8 cellular contexts compared by ENCODE assay signal in the genomic region with DNA sequence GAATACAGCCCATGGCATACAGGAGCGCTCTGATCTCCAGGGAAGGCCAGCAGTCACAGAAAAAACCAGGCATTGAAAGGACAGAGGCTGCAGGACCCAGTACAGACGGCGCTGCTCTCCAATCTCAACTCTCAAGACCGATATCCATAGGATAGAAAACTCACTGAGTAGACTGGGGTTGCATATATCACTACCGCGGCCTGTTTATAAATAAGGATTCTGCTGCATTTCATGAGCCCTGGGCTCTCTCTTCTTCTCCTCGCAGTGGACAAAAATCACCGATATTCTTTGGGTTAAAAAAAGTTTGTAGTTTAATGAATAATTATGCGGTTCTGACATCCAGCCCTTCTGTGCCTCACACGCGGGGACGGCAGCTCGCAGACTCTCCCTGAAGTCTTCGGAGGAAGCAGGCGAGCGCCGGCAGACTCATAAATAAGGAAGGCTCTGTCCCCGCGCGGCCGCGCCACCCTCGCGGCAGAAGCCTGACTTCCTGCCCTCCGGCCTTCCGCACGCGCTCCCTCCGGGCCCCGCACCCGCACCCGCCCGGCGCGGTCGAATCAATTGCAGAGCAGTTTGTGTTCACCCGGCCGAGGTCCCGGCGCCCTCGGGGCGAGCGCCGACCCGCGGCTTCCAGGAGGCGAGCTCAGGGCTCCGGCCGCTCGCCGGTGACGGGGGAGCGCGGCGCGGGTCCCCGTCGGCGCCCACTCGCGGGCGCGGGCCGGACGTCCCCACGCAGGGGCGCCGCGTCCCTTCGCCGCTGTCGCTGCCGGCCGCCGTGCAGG. TPM values are rescaled to one million over a fixed set of nuclear protein-coding genes. Genes with fewer than 3 reads are reported as not detected.
DNase-seq lines count a peak whose midpoint lies in the region; ATAC-seq and TF ChIP-seq lines count a peak whose summit lies in the region.

A gene with protein sequence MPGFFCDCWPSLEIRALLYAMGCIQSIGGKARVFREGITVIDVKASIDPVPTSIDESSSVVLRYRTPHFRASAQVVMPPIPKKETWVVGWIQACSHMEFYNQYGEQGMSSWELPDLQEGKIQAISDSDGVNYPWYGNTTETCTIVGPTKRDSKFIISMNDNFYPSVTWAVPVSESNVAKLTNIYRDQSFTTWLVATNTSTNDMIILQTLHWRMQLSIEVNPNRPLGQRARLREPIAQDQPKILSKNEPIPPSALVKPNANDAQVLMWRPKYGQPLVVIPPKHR (minus strand): TSS at position 404 of the 782 bp plus-strand sequence. CDS start 331 bp downstream, at position 73.

- TF ChIP-seq CTCF in DND-41 (IDR thresholded peaks at IDR 0.05; ENCODE audit: borderline replicate concordance, extremely low read depth, low read length, poor library complexity, severe bottlenecking) (peak; percentile 6), LNCaP clone FGC (IDR thresholded peaks at IDR 0.05; ENCODE audit: control insufficient read depth, extremely low read depth, insufficient read depth) (no peak), heart right ventricle (IDR thresholded peaks at IDR 0.05) (no peak)

- peaks cover 31% of the 10 kb centered on the region for H3K4me1 Mint-ChIP-seq in activated T-cell treated with anti-CD3 and anti-CD28 coated beads, Interleukin-2, amount 50 U/mL, for 72 hours (ENCODE audit: low read depth)

- 0 out of 2 replicates have a peak, but pooled peaks cover 1% of the 10 kb centered on the region for H4K20me1 ChIP-seq in DND-41 (ENCODE audit: insufficient read depth, low read length)

- peak within 1 kb of the TSS; percentile 100 for H3K27ac Mint-ChIP-seq in activated T-cell treated with anti-CD3 and anti-CD28 coated beads, Interleukin-2, amount 50 U/mL, for 72 hours

- H3K27ac ChIP-seq in DND-41 (ENCODE audit: low read length) = peak within 1 kb of the TSS; percentile 84
- H3K27ac ChIP-seq in heart right ventricle = peak within 1 kb of the TSS; percentile 89 to 99 (median 98)
- no peak within 1 kb of the TSS for H3K27ac ChIP-seq in rectal smooth muscle tissue (ENCODE audit: low read depth, low read length)

- peaks cover 62% of the 10 kb centered on the region for H3K79me2 ChIP-seq in DND-41 (ENCODE audit: insufficient read depth, low read length)

- H3K36me3 ChIP-seq in DND-41 (ENCODE audit: insufficient read depth, low read length) (peaks cover 34% of the 10 kb centered on the region), heart right ventricle (no peaks in the 10 kb centered on the region), rectal smooth muscle tissue (ENCODE audit: control insufficient read depth, insufficient read depth, low read length) (no peaks in the 10 kb centered on the region)

- peak within 1 kb of the TSS; percentile 93 to 100 for H3K4me3 Mint-ChIP-seq in activated T-cell treated with anti-CD3 and anti-CD28 coated beads, Interleukin-2, amount 50 U/mL, for 72 hours

- peaks cover 5% of the 10 kb centered on the region for H3K27me3 Mint-ChIP-seq in activated T-cell treated with anti-CD3 and anti-CD28 coated beads, Interleukin-2, amount 50 U/mL, for 72 hours (ENCODE audit: low read depth)

- H3K9me3 ChIP-seq in DND-41 (ENCODE audit: insufficient read depth, low read length, severe bottlenecking) (no peaks in the 10 kb centered on the region), heart right ventricle (no peaks in the 10 kb centered on the region)

- H3K4me2 ChIP-seq in DND-41 (ENCODE audit: insufficient read depth, low read length) = peak within 1 kb of the TSS; percentile 86

- H3K9me3 Mint-ChIP-seq in activated T-cell treated with anti-CD3 and anti-CD28 coated beads, Interleukin-2, amount 50 U/mL, for 72 hours = no peaks in the 10 kb centered on the region

- peaks cover 15 to 27% of the 10 kb centered on the region in 2 donors for H3K36me3 Mint-ChIP-seq in activated T-cell treated with anti-CD3 and anti-CD28 coated beads, Interleukin-2, amount 50 U/mL, for 72 hours (ENCODE audit: insufficient read depth in 2 of 2)

- WGBS in heart right ventricle, 2 donors = 2 to 3% methylated on average over 75 of the region's 75 CpGs

- intact Hi-C loops in heart right ventricle (cut with DNase I) = loop anchor here in 7 of 10 donors (2.0 to 10.0 kb wide), 8 partner anchors 39 to 99 kb away; no protein-coding TSS in a partner anchor

- no peak for ATAC-seq in DND-41 (ENCODE audit: insufficient read depth, low read depth)
- ATAC-seq in activated T-cell treated with anti-CD3 and anti-CD28 coated beads, Interleukin-2, amount 50 U/mL, for 72 hours (replicated peaks in 1 of 2) = peak; percentile 23 to 26
- ATAC-seq in heart right ventricle = no peak

- peak within 1 kb of the TSS; percentile 80 for H3K9ac ChIP-seq in DND-41 (ENCODE audit: low read depth, low read length)
- peak within 1 kb of the TSS; percentile 36 for H3K9ac ChIP-seq in rectal smooth muscle tissue (ENCODE audit: low read length)

- H3K27me3 ChIP-seq in DND-41 (ENCODE audit: insufficient read depth, low read length, poor library complexity) = no peaks in the 10 kb centered on the region
- H3K27me3 ChIP-seq in heart right ventricle = peaks cover 0 to 12% (median 2%) of the 10 kb centered on the region in 7 donors
- peaks cover 13% of the 10 kb centered on the region for H3K27me3 ChIP-seq in rectal smooth muscle tissue (ENCODE audit: control insufficient read depth, insufficient read depth, low read length)

- peaks cover 38% of the 10 kb centered on the region for H3K4me1 ChIP-seq in DND-41 (ENCODE audit: insufficient read depth, low read length)
- peaks cover 27 to 62% (median 43%) of the 10 kb centered on the region in 9 donors for H3K4me1 ChIP-seq in heart right ventricle
- no peaks in the 10 kb centered on the region for H3K4me1 ChIP-seq in rectal smooth muscle tissue (ENCODE audit: control insufficient read depth, insufficient read depth, low read length)

- DNase-seq in DND-41 (peak; percentile 61), LNCaP clone FGC (ENCODE audit: low read depth) (no peak), heart right ventricle (peak in 1 of 2 donors; percentile 72), NCI-H1436 (lab: John Stamatoyannopoulos, UW) (no peak), NCI-H526 treated with DMSO at 0.1 percent for 48 hours (lab: John Stamatoyannopoulos, UW) (no peak), mucosa of gallbladder (ENCODE audit: low spot score) (no peak)
- peak; percentile 70 to 76 for DNase-seq in activated T-cell treated with anti-CD3 and anti-CD28 coated beads, Interleukin-2, amount 50 U/mL, for 72 hours

- peak within 1 kb of the TSS; percentile 66 for H2AFZ ChIP-seq in DND-41 (ENCODE audit: low read depth, low read length)

- peak within 1 kb of the TSS; percentile 84 to 86 for H3K4me3 ChIP-seq in DND-41 (ENCODE audit: low read depth in 1 of 2, low read length in 2 of 2)
- H3K4me3 ChIP-seq in LNCaP clone FGC (ENCODE audit: low read depth, low read length) = peak within 1 kb of the TSS; percentile 49
- peak within 1 kb of the TSS; percentile 59 to 92 (median 84) for H3K4me3 ChIP-seq in heart right ventricle
- peak within 1 kb of the TSS; percentile 60 for H3K4me3 ChIP-seq in rectal smooth muscle tissue (ENCODE audit: low read length)

RNA-seq across cellular contexts. Expression of the gene that starts here (rescaled TPM):
- total RNA-seq in activated T-cell treated with anti-CD3 and anti-CD28 coated beads, Interleukin-2, amount 50 U/mL, for 72 hours = 10 to 100 TPM; 38.0 to 42.3 TPM
- total RNA-seq in heart right ventricle (10 to 100 TPM; 21.0 to 53.1 (median 32.3) TPM), mucosa of gallbladder (7.5 TPM)
- 10 to 100 TPM in 1 of 2 donors, 1 to 10 TPM in 1; 7.0 to 27.3 TPM for polyA plus RNA-seq in heart right ventricle

Comparison
In these comparisons a context has a peak if more than half of its experiments do, and no peak if none do; other contexts are left out.
1. ATAC-seq: peak in activated T-cell treated with anti-CD3 and anti-CD28 coated beads, Interleukin-2, amount 50 U/mL, for 72 hours (2 of 2); none in DND-41 (single experiment) and heart right ventricle (0 of 8).
2. DNase-seq: peak in DND-41 (single experiment) and activated T-cell treated with anti-CD3 and anti-CD28 coated beads, Interleukin-2, amount 50 U/mL, for 72 hours (2 of 2); none in LNCaP clone FGC (single experiment), NCI-H1436 (single experiment), NCI-H526 treated with DMSO at 0.1 percent for 48 hours (single experiment) and mucosa of gallbladder (single experiment).
3. Peak in every context shown above with its lines, with median percentiles within 50 percentile points of each other: H3K4me3 ChIP-seq.